ENCODE assay signal across 12 cellular contexts in genomic region chr22:43378011-43378704, GRCh38. TPM values are rescaled to one million over a fixed set of nuclear protein-coding genes. Genes with fewer than 3 reads are reported as not detected.
A peak's percentile ranks its signal among the peaks of the same experiment; 100 is the strongest.
DNase-seq lines count a peak whose midpoint lies in the region; ATAC-seq, FAIRE-seq and TF ChIP-seq lines count a peak whose summit lies in the region.
"Had no signal": no experiment of that assay in that cellular context is flagged by ENCODE, and none has a peak within 500 bp of the region (broad histone marks: within the 10 kb centered on the region; RNA-seq: fewer than 3 reads in every experiment).

No MANE protein-coding gene starts in this region.

- peak overlapping the region; percentile 53 for H3K4me3 Mint-ChIP-seq in T-helper 2 cell treated with Interferon-gamma antibody and Interleukin-4, amounts not matched to agents 5 μg/mL and 100 μg/mL, for 36 hours
- peak overlapping the region; percentile 8 for H3K4me3 Mint-ChIP-seq in mesothelial cell of epicardium
- H3K4me3 Mint-ChIP-seq: naive thymus-derived CD4-positive, alpha-beta T cell had no signal

- peak; percentile 93 for FAIRE-seq in GM12891 (lab: Jason Lieb, UNC)
- FAIRE-seq: endothelial cell of umbilical vein had no signal

- H3K27me3 Mint-ChIP-seq in T-helper 2 cell treated with Interferon-gamma antibody and Interleukin-4, amounts not matched to agents 5 μg/mL and 100 μg/mL, for 36 hours (ENCODE audit: low read depth), result peaks cover 69% of the 10 kb centered on the region
- peaks cover 4% of the 10 kb centered on the region for H3K27me3 Mint-ChIP-seq in mesothelial cell of epicardium (ENCODE audit: low read depth)

- H3K27ac ChIP-seq in vagina, result no peak overlapping the region
- no peak overlapping the region for H3K27ac ChIP-seq in tibial artery

- ATAC-seq in HG02885 (IDR thresholded peaks at IDR 0.05; ENCODE audit: poor library complexity, unreplicated experiment) (peak; percentile 57), GM18873 (IDR thresholded peaks at IDR 0.05; ENCODE audit: low FRiP score, unreplicated experiment) (no peak), GM21825 (IDR thresholded peaks at IDR 0.05; ENCODE audit: unreplicated experiment) (no peak)
- ATAC-seq: naive thymus-derived CD4-positive, alpha-beta T cell had no signal

- H3K4me1 Mint-ChIP-seq in T-helper 2 cell treated with Interferon-gamma antibody and Interleukin-4, amounts not matched to agents 5 μg/mL and 100 μg/mL, for 36 hours (ENCODE audit: low read depth), result peaks cover 38% of the 10 kb centered on the region
- H3K4me1 Mint-ChIP-seq in mesothelial cell of epicardium, result peaks cover 21% of the 10 kb centered on the region

- intact Hi-C loops in vagina (cut with DNase I), result no loop called here
- intact Hi-C loops in tibial artery (cut with DNase I; ENCODE audit: low total_unique reads), result no loop called here

- peaks cover 5% of the 10 kb centered on the region for H3K9me3 Mint-ChIP-seq in T-helper 2 cell treated with Interferon-gamma antibody and Interleukin-4, amounts not matched to agents 5 μg/mL and 100 μg/mL, for 36 hours
- H3K9me3 Mint-ChIP-seq in mesothelial cell of epicardium, result peaks cover 13% of the 10 kb centered on the region

- H3K4me3 ChIP-seq in vagina, result no peak overlapping the region
- H3K4me3 ChIP-seq in tibial artery, result no peak overlapping the region

- H3K27ac Mint-ChIP-seq in T-helper 2 cell treated with Interferon-gamma antibody and Interleukin-4, amounts not matched to agents 5 μg/mL and 100 μg/mL, for 36 hours, result peak overlapping the region; percentile 9
- peak overlapping the region; percentile 68 for H3K27ac Mint-ChIP-seq in mesothelial cell of epicardium

- no peaks in the 10 kb centered on the region for H3K36me3 Mint-ChIP-seq in T-helper 2 cell treated with Interferon-gamma antibody and Interleukin-4, amounts not matched to agents 5 μg/mL and 100 μg/mL, for 36 hours (ENCODE audit: low read depth)
- peaks cover 2% of the 10 kb centered on the region for H3K36me3 Mint-ChIP-seq in mesothelial cell of epicardium

- TF ChIP-seq CTCF in mesothelial cell of epicardium (IDR thresholded peaks at IDR 0.05; ENCODE audit: unreplicated experiment) (no peak), vagina (IDR thresholded peaks at IDR 0.05) (no peak), tibial artery (IDR thresholded peaks at IDR 0.05) (no peak)

- no peaks in the 10 kb centered on the region for H3K36me3 ChIP-seq in vagina
- no peaks in the 10 kb centered on the region for H3K36me3 ChIP-seq in tibial artery

- H3K4me1 ChIP-seq in vagina (no peaks in the 10 kb centered on the region), tibial artery (peaks cover 0 to 25% (median 13%) of the 10 kb centered on the region in 4 donors)

- DNase-seq in GM12891 (ENCODE audit: insufficient read length, low spot score) (no peak), mesothelial cell of epicardium (ENCODE audit: low spot score in 2 of 2, unreplicated experiment in 2 of 2) (no peak), vagina (ENCODE audit: extremely low spot score in 2 of 2) (no peak), tibial artery (no peak)
- peak; percentile 17 for DNase-seq in T-helper 2 cell treated with Interferon-gamma antibody and Interleukin-4, amounts not matched to agents 5 μg/mL and 100 μg/mL, for 36 hours (ENCODE audit: low spot score)
- DNase-seq: activated CD4-positive, alpha-beta T cell treated with anti-CD3 and anti-CD28 coated beads, Interleukin-2, amount 50 U/mL, for 4 hours; naive thymus-derived CD4-positive, alpha-beta T cell; stimulated activated naive CD4-positive, alpha-beta T cell treated with Interleukin-2 at 50 U/mL for 16 hours had no signal

- peaks cover 3% of the 10 kb centered on the region for H3K9me3 ChIP-seq in vagina
- H3K9me3 ChIP-seq in tibial artery, result no peaks in the 10 kb centered on the region

- no peaks in the 10 kb centered on the region for H3K27me3 ChIP-seq in vagina
- peaks cover 0 to 7% of the 10 kb centered on the region in 2 donors for H3K27me3 ChIP-seq in tibial artery

- no peak for TF ChIP-seq POLR2A in GM12891 (IDR thresholded peaks at IDR 0.05; ENCODE audit: low read depth, low read length)
- TF ChIP-seq POLR2A in vagina (IDR thresholded peaks at IDR 0.05), result no peak

TF ChIP-seq in GM12891, 5 proteins besides CTCF, POLR2A, EP300 and RAD21:
- TF ChIP-seq POU2F2 (IDR thresholded peaks at IDR 0.05; ENCODE audit: low read depth, low read length), result no peak
- TF ChIP-seq SPI1 (IDR thresholded peaks at IDR 0.05; ENCODE audit: low read depth, low read length), result 0 out of 2 replicates have a peak, but pooled peaks have one; percentile 9

RNA-seq across cellular contexts. Expression of gene MPPED1, which starts 33.7 kb away (rescaled TPM):
- polyA plus RNA-seq in GM12891 (2012; ENCODE audit: low read depth, missing spikeins), result not detected
- total RNA-seq in mesothelial cell of epicardium (0.76 to 1.2 TPM (median 0.86 TPM) in 3 replicates), vagina (0.49 TPM)
- total RNA-seq: endothelial cell of umbilical vein; naive thymus-derived CD4-positive, alpha-beta T cell had no signal
- polyA plus RNA-seq: endothelial cell of umbilical vein; naive thymus-derived CD4-positive, alpha-beta T cell had no signal

RNA-seq across cellular contexts. Expression of gene SCUBE1, which starts 35.0 kb away (rescaled TPM):
- polyA plus RNA-seq in GM12891 (2012; ENCODE audit: low read depth, missing spikeins), result 0.01 TPM
- total RNA-seq in mesothelial cell of epicardium, result 16.2 to 19.4 TPM (median 19.3 TPM) in 3 replicates
- total RNA-seq in vagina, result 6.9 TPM
- total RNA-seq: endothelial cell of umbilical vein had no signal
- polyA plus RNA-seq: naive thymus-derived CD4-positive, alpha-beta T cell had no signal
